Comparison of ENCODE assay signal across 1 cellular context in the genomic region with DNA sequence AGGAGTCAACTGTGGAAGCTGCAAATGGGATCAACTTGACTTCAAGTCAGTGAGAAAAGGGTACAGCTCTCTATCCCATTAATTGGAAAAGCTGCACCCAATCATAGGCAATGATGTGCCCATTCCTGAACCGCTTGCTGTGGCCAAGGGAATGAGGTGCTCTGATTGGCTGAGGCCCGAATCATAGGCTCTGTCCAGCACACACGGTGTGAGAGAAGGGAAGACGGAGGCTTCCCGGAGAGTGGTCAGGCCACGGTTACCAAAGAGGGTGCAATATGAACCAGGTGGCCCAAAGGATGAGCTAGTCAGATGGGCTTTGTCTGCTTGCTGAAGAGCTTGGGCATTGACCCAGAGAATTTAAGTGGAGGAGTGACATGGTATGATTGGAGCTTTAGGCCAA.
A peak's percentile ranks its signal among the peaks of the same experiment; 100 is the strongest.
TF ChIP-seq lines count a peak whose summit lies in the region.

No MANE protein-coding gene starts in this region.

TF ChIP-seq in SK-N-SH, 30 proteins besides CTCF, POLR2A, EP300 and RAD21 (continued from another document):
- TF ChIP-seq, protein P1, sequence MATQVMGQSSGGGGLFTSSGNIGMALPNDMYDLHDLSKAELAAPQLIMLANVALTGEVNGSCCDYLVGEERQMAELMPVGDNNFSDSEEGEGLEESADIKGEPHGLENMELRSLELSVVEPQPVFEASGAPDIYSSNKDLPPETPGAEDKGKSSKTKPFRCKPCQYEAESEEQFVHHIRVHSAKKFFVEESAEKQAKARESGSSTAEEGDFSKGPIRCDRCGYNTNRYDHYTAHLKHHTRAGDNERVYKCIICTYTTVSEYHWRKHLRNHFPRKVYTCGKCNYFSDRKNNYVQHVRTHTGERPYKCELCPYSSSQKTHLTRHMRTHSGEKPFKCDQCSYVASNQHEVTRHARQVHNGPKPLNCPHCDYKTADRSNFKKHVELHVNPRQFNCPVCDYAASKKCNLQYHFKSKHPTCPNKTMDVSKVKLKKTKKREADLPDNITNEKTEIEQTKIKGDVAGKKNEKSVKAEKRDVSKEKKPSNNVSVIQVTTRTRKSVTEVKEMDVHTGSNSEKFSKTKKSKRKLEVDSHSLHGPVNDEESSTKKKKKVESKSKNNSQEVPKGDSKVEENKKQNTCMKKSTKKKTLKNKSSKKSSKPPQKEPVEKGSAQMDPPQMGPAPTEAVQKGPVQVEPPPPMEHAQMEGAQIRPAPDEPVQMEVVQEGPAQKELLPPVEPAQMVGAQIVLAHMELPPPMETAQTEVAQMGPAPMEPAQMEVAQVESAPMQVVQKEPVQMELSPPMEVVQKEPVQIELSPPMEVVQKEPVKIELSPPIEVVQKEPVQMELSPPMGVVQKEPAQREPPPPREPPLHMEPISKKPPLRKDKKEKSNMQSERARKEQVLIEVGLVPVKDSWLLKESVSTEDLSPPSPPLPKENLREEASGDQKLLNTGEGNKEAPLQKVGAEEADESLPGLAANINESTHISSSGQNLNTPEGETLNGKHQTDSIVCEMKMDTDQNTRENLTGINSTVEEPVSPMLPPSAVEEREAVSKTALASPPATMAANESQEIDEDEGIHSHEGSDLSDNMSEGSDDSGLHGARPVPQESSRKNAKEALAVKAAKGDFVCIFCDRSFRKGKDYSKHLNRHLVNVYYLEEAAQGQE (IDR thresholded peaks at IDR 0.05; ENCODE audit: low read depth, low read length): peak; percentile 66; the same call in 1 of the 2 replicates
TF ChIP-seq in SK-N-SH: peak in this region for 1.
